In the genomic region with DNA sequence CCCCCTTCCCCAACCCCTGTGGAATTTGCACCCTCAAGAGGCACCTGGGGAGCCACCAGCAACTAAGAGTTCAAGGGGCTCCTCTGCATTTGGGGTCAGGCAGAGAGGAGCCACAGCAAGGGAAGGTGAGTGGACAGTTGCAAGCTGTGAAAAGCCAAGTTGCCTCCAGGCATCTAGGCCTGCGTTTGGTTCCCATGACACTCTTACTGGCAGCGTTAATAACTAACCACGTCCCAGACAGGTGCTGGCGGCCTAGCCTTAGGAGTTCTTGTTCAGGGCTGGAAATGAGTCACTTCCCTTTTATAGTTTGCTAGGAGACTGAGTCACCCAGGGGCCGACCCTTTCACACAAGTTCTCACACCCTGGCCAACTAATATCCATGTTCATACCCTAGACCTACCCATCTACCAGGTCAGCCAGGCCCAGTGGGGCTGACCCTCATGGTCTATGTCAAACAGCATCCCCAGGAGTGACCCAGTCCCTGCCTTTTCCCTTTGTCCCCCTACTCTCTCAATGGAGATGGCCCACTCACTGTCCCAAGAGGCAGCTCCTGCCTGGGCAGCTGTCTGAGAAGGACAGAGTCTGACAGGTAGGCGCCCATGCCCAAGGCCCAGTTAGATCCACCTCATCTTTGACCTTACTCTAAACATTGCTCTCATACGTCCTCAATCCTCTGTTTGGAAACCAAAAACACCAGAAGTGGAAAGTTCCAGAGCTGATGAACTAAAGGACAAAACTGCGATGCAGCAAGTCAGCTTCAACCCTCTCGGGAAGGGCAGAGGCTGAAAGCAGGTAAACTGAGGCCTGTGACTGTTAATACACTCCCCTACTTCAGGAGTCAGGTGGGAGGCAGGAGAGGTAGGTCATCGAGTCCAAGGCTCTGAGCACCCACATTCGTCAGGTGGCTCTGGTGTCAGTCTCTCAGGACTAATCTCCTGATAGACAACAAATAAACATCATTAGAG, we compare ENCODE assay signal across 1 cellular context.
A peak's percentile ranks its signal among the peaks of the same experiment; 100 is the strongest.
TF ChIP-seq lines count a peak whose summit lies in the region.

No MANE protein-coding gene starts in this region.

TF ChIP-seq in HepG2, 621 proteins besides CTCF, POLR2A, EP300 and RAD21 (continued from another document and continues in another):
- TF ChIP-seq, protein P1, sequence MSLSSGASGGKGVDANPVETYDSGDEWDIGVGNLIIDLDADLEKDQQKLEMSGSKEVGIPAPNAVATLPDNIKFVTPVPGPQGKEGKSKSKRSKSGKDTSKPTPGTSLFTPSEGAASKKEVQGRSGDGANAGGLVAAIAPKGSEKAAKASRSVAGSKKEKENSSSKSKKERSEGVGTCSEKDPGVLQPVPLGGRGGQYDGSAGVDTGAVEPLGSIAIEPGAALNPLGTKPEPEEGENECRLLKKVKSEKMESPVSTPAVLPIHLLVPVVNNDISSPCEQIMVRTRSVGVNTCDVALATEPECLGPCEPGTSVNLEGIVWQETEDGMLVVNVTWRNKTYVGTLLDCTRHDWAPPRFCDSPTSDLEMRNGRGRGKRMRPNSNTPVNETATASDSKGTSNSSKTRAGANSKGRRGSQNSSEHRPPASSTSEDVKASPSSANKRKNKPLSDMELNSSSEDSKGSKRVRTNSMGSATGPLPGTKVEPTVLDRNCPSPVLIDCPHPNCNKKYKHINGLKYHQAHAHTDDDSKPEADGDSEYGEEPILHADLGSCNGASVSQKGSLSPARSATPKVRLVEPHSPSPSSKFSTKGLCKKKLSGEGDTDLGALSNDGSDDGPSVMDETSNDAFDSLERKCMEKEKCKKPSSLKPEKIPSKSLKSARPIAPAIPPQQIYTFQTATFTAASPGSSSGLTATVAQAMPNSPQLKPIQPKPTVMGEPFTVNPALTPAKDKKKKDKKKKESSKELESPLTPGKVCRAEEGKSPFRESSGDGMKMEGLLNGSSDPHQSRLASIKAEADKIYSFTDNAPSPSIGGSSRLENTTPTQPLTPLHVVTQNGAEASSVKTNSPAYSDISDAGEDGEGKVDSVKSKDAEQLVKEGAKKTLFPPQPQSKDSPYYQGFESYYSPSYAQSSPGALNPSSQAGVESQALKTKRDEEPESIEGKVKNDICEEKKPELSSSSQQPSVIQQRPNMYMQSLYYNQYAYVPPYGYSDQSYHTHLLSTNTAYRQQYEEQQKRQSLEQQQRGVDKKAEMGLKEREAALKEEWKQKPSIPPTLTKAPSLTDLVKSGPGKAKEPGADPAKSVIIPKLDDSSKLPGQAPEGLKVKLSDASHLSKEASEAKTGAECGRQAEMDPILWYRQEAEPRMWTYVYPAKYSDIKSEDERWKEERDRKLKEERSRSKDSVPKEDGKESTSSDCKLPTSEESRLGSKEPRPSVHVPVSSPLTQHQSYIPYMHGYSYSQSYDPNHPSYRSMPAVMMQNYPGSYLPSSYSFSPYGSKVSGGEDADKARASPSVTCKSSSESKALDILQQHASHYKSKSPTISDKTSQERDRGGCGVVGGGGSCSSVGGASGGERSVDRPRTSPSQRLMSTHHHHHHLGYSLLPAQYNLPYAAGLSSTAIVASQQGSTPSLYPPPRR (CRISPR knock-in tag; IDR thresholded peaks at IDR 0.05; ENCODE audit: borderline replicate concordance) = peak; percentile 78
- TF ChIP-seq, protein P2, sequence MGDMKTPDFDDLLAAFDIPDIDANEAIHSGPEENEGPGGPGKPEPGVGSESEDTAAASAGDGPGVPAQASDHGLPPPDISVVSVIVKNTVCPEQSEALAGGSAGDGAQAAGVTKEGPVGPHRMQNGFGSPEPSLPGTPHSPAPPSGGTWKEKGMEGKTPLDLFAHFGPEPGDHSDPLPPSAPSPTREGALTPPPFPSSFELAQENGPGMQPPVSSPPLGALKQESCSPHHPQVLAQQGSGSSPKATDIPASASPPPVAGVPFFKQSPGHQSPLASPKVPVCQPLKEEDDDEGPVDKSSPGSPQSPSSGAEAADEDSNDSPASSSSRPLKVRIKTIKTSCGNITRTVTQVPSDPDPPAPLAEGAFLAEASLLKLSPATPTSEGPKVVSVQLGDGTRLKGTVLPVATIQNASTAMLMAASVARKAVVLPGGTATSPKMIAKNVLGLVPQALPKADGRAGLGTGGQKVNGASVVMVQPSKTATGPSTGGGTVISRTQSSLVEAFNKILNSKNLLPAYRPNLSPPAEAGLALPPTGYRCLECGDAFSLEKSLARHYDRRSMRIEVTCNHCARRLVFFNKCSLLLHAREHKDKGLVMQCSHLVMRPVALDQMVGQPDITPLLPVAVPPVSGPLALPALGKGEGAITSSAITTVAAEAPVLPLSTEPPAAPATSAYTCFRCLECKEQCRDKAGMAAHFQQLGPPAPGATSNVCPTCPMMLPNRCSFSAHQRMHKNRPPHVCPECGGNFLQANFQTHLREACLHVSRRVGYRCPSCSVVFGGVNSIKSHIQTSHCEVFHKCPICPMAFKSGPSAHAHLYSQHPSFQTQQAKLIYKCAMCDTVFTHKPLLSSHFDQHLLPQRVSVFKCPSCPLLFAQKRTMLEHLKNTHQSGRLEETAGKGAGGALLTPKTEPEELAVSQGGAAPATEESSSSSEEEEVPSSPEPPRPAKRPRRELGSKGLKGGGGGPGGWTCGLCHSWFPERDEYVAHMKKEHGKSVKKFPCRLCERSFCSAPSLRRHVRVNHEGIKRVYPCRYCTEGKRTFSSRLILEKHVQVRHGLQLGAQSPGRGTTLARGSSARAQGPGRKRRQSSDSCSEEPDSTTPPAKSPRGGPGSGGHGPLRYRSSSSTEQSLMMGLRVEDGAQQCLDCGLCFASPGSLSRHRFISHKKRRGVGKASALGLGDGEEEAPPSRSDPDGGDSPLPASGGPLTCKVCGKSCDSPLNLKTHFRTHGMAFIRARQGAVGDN (CRISPR knock-in tag; IDR thresholded peaks at IDR 0.05) = peak; percentile 96
- TF ChIP-seq, protein P3, sequence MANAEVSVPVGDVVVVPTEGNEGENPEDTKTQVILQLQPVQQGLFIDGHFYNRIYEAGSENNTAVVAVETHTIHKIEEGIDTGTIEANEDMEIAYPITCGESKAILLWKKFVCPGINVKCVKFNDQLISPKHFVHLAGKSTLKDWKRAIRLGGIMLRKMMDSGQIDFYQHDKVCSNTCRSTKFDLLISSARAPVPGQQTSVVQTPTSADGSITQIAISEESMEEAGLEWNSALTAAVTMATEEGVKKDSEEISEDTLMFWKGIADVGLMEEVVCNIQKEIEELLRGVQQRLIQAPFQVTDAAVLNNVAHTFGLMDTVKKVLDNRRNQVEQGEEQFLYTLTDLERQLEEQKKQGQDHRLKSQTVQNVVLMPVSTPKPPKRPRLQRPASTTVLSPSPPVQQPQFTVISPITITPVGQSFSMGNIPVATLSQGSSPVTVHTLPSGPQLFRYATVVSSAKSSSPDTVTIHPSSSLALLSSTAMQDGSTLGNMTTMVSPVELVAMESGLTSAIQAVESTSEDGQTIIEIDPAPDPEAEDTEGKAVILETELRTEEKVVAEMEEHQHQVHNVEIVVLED (CRISPR knock-in tag; IDR thresholded peaks at IDR 0.05; ENCODE audit: borderline replicate concordance) = peak; percentile 50; the same call in 1 of the 2 replicates
- TF ChIP-seq FOSL2 (CRISPR knock-in tag; IDR thresholded peaks at IDR 0.05) (peak; percentile 100), RBM22 (optimal IDR thresholded peaks at IDR 0.05; ENCODE audit: low read length) (peak; percentile 84), TEAD3 (CRISPR knock-in tag; optimal IDR thresholded peaks at IDR 0.05; ENCODE audit: borderline replicate concordance) (peak; percentile 65), ZNF883 (CRISPR knock-in tag; IDR thresholded peaks at IDR 0.05; ENCODE audit: not compliant biosample characterization) (no peak), ZNF451 (CRISPR knock-in tag; IDR thresholded peaks at IDR 0.05) (peak; percentile 33; the same call in 1 of the 2 replicates), HCFC1 (IDR thresholded peaks at IDR 0.05; ENCODE audit: low read depth, low read length) (no peak), ZNF713 (CRISPR knock-in tag; IDR thresholded peaks at IDR 0.05) (no peak), NR1H2 (CRISPR knock-in tag; IDR thresholded peaks at IDR 0.05; ENCODE audit: borderline replicate concordance, low read depth) (no peak; the same call in 1 of the 2 replicates), ZNF746 (CRISPR knock-in tag; IDR thresholded peaks at IDR 0.05) (peak; percentile 82), NFIC (IDR thresholded peaks at IDR 0.05; ENCODE audit: low read length) (peak; percentile 75), PCBP1 (IDR thresholded peaks at IDR 0.05; ENCODE audit: borderline replicate concordance, low read depth, low read length) (no peak), MAZ (IDR thresholded peaks at IDR 0.05; ENCODE audit: borderline replicate concordance, low read depth, low read length) (no peak), MAZ (CRISPR knock-in tag; IDR thresholded peaks at IDR 0.05; ENCODE audit: low read depth) (peak; percentile 64), MAFK (conservative IDR thresholded peaks at IDR 0.05 in 1 of 2, IDR thresholded peaks at IDR 0.05 in 1 of 2; ENCODE audit: low read length in 2 of 2) (0 out of 4 replicates have a peak, but pooled peaks of 1 of the 2 experiments have one; percentile 1), CC2D1A (CRISPR knock-in tag; IDR thresholded peaks at IDR 0.05) (no peak), NR3C1 (CRISPR knock-in tag; IDR thresholded peaks at IDR 0.05) (no peak), ZFP36 (IDR thresholded peaks at IDR 0.05; ENCODE audit: borderline replicate concordance, low read depth, low read length, partially characterized antibody) (no peak), ZFP1 (CRISPR knock-in tag; IDR thresholded peaks at IDR 0.05) (0 out of 2 replicates have a peak, but pooled peaks have one; percentile 47), ELF1 (CRISPR knock-in tag; IDR thresholded peaks at IDR 0.05) (no peak; the same call in 1 of the 2 replicates), ZNF678 (CRISPR knock-in tag; IDR thresholded peaks at IDR 0.05) (no peak; the same call in 1 of the 2 replicates)
- TF ChIP-seq, protein P4, sequence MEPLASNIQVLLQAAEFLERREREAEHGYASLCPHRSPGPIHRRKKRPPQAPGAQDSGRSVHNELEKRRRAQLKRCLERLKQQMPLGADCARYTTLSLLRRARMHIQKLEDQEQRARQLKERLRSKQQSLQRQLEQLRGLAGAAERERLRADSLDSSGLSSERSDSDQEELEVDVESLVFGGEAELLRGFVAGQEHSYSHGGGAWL (CRISPR knock-in tag; IDR thresholded peaks at IDR 0.05) = peak; percentile 53; the same call in 1 of the 2 replicates
- TF ChIP-seq, protein P5, sequence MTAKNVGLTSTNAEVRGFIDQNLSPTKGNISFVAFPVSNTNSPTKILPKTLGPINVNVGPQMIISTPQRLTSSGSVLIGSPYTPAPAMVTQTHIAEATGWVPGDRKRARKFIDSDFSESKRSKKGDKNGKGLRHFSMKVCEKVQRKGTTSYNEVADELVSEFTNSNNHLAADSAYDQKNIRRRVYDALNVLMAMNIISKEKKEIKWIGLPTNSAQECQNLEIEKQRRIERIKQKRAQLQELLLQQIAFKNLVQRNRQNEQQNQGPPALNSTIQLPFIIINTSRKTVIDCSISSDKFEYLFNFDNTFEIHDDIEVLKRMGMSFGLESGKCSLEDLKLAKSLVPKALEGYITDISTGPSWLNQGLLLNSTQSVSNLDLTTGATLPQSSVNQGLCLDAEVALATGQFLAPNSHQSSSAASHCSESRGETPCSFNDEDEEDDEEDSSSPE (CRISPR knock-in tag; IDR thresholded peaks at IDR 0.05) = peak; percentile 61; the same call in 1 of the 2 replicates
- TF ChIP-seq, protein P6, sequence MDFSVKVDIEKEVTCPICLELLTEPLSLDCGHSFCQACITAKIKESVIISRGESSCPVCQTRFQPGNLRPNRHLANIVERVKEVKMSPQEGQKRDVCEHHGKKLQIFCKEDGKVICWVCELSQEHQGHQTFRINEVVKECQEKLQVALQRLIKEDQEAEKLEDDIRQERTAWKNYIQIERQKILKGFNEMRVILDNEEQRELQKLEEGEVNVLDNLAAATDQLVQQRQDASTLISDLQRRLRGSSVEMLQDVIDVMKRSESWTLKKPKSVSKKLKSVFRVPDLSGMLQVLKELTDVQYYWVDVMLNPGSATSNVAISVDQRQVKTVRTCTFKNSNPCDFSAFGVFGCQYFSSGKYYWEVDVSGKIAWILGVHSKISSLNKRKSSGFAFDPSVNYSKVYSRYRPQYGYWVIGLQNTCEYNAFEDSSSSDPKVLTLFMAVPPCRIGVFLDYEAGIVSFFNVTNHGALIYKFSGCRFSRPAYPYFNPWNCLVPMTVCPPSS (IDR thresholded peaks at IDR 0.05) = no peak
- TF ChIP-seq, protein P7, sequence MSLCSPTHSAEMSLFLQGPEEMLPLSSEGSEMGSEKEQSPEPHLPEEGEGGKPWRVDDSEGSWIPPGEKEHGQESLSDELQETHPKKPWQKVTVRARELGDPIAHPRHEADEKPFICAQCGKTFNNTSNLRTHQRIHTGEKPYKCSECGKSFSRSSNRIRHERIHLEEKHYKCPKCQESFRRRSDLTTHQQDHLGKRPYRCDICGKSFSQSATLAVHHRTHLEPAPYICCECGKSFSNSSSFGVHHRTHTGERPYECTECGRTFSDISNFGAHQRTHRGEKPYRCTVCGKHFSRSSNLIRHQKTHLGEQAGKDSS (CRISPR knock-in tag; IDR thresholded peaks at IDR 0.05; ENCODE audit: borderline replicate concordance, low read depth) = peak; percentile 86
- TF ChIP-seq, protein P8, sequence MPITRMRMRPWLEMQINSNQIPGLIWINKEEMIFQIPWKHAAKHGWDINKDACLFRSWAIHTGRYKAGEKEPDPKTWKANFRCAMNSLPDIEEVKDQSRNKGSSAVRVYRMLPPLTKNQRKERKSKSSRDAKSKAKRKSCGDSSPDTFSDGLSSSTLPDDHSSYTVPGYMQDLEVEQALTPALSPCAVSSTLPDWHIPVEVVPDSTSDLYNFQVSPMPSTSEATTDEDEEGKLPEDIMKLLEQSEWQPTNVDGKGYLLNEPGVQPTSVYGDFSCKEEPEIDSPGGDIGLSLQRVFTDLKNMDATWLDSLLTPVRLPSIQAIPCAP (CRISPR knock-in tag; IDR thresholded peaks at IDR 0.05; ENCODE audit: low read depth) = no peak
- TF ChIP-seq, protein P9, sequence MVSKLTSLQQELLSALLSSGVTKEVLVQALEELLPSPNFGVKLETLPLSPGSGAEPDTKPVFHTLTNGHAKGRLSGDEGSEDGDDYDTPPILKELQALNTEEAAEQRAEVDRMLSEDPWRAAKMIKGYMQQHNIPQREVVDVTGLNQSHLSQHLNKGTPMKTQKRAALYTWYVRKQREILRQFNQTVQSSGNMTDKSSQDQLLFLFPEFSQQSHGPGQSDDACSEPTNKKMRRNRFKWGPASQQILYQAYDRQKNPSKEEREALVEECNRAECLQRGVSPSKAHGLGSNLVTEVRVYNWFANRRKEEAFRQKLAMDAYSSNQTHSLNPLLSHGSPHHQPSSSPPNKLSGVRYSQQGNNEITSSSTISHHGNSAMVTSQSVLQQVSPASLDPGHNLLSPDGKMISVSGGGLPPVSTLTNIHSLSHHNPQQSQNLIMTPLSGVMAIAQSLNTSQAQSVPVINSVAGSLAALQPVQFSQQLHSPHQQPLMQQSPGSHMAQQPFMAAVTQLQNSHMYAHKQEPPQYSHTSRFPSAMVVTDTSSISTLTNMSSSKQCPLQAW (CRISPR knock-in tag; IDR thresholded peaks at IDR 0.05) = peak; percentile 100
- TF ChIP-seq, protein P10, sequence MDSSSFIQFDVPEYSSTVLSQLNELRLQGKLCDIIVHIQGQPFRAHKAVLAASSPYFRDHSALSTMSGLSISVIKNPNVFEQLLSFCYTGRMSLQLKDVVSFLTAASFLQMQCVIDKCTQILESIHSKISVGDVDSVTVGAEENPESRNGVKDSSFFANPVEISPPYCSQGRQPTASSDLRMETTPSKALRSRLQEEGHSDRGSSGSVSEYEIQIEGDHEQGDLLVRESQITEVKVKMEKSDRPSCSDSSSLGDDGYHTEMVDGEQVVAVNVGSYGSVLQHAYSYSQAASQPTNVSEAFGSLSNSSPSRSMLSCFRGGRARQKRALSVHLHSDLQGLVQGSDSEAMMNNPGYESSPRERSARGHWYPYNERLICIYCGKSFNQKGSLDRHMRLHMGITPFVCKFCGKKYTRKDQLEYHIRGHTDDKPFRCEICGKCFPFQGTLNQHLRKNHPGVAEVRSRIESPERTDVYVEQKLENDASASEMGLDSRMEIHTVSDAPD (CRISPR knock-in tag; IDR thresholded peaks at IDR 0.05) = peak; percentile 88; the same call in 1 of the 2 replicates
